In the genomic region with DNA sequence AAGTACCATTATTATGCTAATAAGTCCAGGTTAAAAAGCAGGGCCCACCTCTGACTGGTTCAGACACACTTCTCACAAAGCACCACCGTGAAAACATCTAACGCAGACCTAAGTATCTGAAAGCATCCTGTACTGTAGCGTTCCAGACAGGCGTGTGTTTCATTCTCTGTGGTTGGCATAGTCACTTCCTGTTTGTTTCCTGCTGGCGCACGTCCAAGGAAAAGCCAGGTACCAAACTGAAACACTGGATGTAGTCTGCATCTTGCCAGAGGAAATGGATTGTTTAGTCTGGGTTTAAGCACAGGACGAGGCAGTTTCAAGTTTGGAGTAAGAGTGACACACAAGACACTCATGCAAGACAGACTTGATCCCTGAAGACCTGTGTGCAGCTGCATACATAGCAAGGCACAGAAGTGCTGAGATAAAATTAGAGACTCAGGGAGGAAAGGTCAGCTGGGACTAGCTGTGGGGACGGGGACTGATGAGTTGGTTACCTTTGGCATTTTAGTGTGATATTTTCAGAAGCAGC, we compare ENCODE assay signal across 9 cellular contexts. TPM values are rescaled to one million over a fixed set of nuclear protein-coding genes. Genes with fewer than 3 reads are reported as not detected.
DNase-seq lines count a peak whose midpoint lies in the region; ATAC-seq and TF ChIP-seq lines count a peak whose summit lies in the region.
"Had no signal": no experiment of that assay in that cellular context is flagged by ENCODE, and none has a peak within 500 bp of the region (broad histone marks: within the 10 kb centered on the region; RNA-seq: fewer than 3 reads in every experiment).

No MANE protein-coding gene starts in this region.

- H3K27me3 Mint-ChIP-seq in activated T-helper 2 cell treated with anti-CD3 and anti-CD28 coated beads, Interferon-gamma antibody, Interleukin-2, Interleukin-4, amounts not matched to agents 10 μg/mL and 5 μg/mL and 100 μg/mL, durations not matched to agents 14 hours and 24 hours and 36 hours (ENCODE audit: low read depth), result no peaks in the 10 kb centered on the region
- H3K27me3 Mint-ChIP-seq: brain had no signal

- peak overlapping the region; percentile 71 for H3K27ac Mint-ChIP-seq in activated T-helper 2 cell treated with anti-CD3 and anti-CD28 coated beads, Interferon-gamma antibody, Interleukin-2, Interleukin-4, amounts not matched to agents 10 μg/mL and 5 μg/mL and 100 μg/mL, durations not matched to agents 14 hours and 24 hours and 36 hours

- peak; percentile 81 for ATAC-seq in GM18511 (IDR thresholded peaks at IDR 0.05; ENCODE audit: unreplicated experiment)
- ATAC-seq in HG03457 (IDR thresholded peaks at IDR 0.05; ENCODE audit: unreplicated experiment), result peak; percentile 86
- peak; percentile 76 for ATAC-seq in left ventricle myocardium superior

- peaks cover 54% of the 10 kb centered on the region for H3K36me3 Mint-ChIP-seq in activated T-helper 2 cell treated with anti-CD3 and anti-CD28 coated beads, Interferon-gamma antibody, Interleukin-2, Interleukin-4, amounts not matched to agents 10 μg/mL and 5 μg/mL and 100 μg/mL, durations not matched to agents 14 hours and 24 hours and 36 hours (ENCODE audit: low read depth)

- H3K4me3 Mint-ChIP-seq in activated T-helper 2 cell treated with anti-CD3 and anti-CD28 coated beads, Interferon-gamma antibody, Interleukin-2, Interleukin-4, amounts not matched to agents 10 μg/mL and 5 μg/mL and 100 μg/mL, durations not matched to agents 14 hours and 24 hours and 36 hours (ENCODE audit: low read depth), result no peak overlapping the region
- H3K4me3 Mint-ChIP-seq: brain had no signal

- peaks cover 25% of the 10 kb centered on the region for H3K4me1 Mint-ChIP-seq in activated T-helper 2 cell treated with anti-CD3 and anti-CD28 coated beads, Interferon-gamma antibody, Interleukin-2, Interleukin-4, amounts not matched to agents 10 μg/mL and 5 μg/mL and 100 μg/mL, durations not matched to agents 14 hours and 24 hours and 36 hours (ENCODE audit: low read depth)

- no peak for TF ChIP-seq CTCF in GM20000 (IDR thresholded peaks at IDR 0.05; ENCODE audit: extremely low read depth, missing control alignments)

- peak; percentile 95 for DNase-seq in RPMI7951 (ENCODE audit: low read depth)
- peak; percentile 34 for DNase-seq in activated T-helper 2 cell treated with anti-CD3 and anti-CD28 coated beads, Interferon-gamma antibody, Interleukin-2, Interleukin-4, amounts not matched to agents 10 μg/mL and 5 μg/mL and 100 μg/mL, durations not matched to agents 14 hours and 24 hours and 36 hours (ENCODE audit: low spot score)
- DNase-seq in left ventricle myocardium superior, result peak; percentile 47
- peak; percentile 44 to 74 for DNase-seq in stimulated activated CD4-positive, alpha-beta T cell treated with anti-CD3 and anti-CD28 coated beads, Interleukin-4, amount 100 ng/mL, for 4 hours
- no peak for DNase-seq in NCI-H1930 (lab: John Stamatoyannopoulos, UW)
- no peak for DNase-seq in GM20000 (ENCODE audit: low spot score)

- H3K9me3 Mint-ChIP-seq in activated T-helper 2 cell treated with anti-CD3 and anti-CD28 coated beads, Interferon-gamma antibody, Interleukin-2, Interleukin-4, amounts not matched to agents 10 μg/mL and 5 μg/mL and 100 μg/mL, durations not matched to agents 14 hours and 24 hours and 36 hours, result peaks cover 10% of the 10 kb centered on the region

- intact Hi-C loops in activated T-helper 2 cell treated with anti-CD3 and anti-CD28 coated beads, Interferon-gamma antibody, Interleukin-2, Interleukin-4, amounts not matched to agents 10 μg/mL and 5 μg/mL and 100 μg/mL, durations not matched to agents 14 hours and 24 hours and 36 hours (cut with micrococcal nuclease), result loop anchor here (2.0 kb wide), 1 partner anchor 23 kb away; the partner anchor contains the start of gene BPGM
- intact Hi-C loops in left ventricle myocardium superior (cut with micrococcal nuclease), result no loop called here

RNA-seq across cellular contexts. Expression of gene BPGM, which starts 23.3 kb away (rescaled TPM):
- 36.3 and 44.5 TPM in 2 replicates for total RNA-seq in RPMI7951 (2014; rRNA removed; shearing (Covaris generic))
- 28.0 and 29.2 TPM in 2 replicates for total RNA-seq in activated T-helper 2 cell treated with anti-CD3 and anti-CD28 coated beads, Interferon-gamma antibody, Interleukin-2, Interleukin-4, amounts not matched to agents 10 μg/mL and 5 μg/mL and 100 μg/mL, durations not matched to agents 14 hours and 24 hours and 36 hours
- total RNA-seq in left ventricle myocardium superior, result 15.2 TPM

Comparison
In these comparisons a context has a peak if more than half of its experiments do, and no peak if none do; other contexts are left out.
1. DNase-seq: peak in RPMI7951 (single experiment), activated T-helper 2 cell treated with anti-CD3 and anti-CD28 coated beads, Interferon-gamma antibody, Interleukin-2, Interleukin-4, amounts not matched to agents 10 μg/mL and 5 μg/mL and 100 μg/mL, durations not matched to agents 14 hours and 24 hours and 36 hours (single experiment), left ventricle myocardium superior (single experiment) and stimulated activated CD4-positive, alpha-beta T cell treated with anti-CD3 and anti-CD28 coated beads, Interleukin-4, amount 100 ng/mL, for 4 hours (2 of 2); none in NCI-H1930 (0 of 2) and GM20000 (single experiment).
2. Peak in every context shown above with its lines, with median percentiles within 50 percentile points of each other: ATAC-seq.